In genomic region chr6:148611213-148611612, GRCh38 we compare ENCODE assay signal across 11 cellular contexts.
DNase-seq lines count a peak whose midpoint lies in the region; ATAC-seq, FAIRE-seq and TF ChIP-seq lines count a peak whose summit lies in the region.
"Had no signal": no experiment of that assay in that cellular context is flagged by ENCODE, and none has a peak within 500 bp of the region (broad histone marks: within the 10 kb centered on the region; RNA-seq: fewer than 3 reads in every experiment).

No MANE protein-coding gene starts in this region.

- no peak overlapping the region for H4K8ac ChIP-seq in H1 (ENCODE audit: extremely low read depth, insufficient read depth, low read length)

- H3K27ac ChIP-seq in H1 (ENCODE audit: low read depth, low read length): no peak overlapping the region
- H3K27ac ChIP-seq in lung (ENCODE audit: low read depth in 1 of 2, low read length in 1 of 2): peak overlapping the region in 1 of 2 donors; percentile 11
- H3K27ac ChIP-seq in tibial nerve: peak overlapping the region in 2 of 4 donors; percentile 21 to 60

- no peak overlapping the region for H2BK20ac ChIP-seq in H1 (ENCODE audit: low read length)

- no peak overlapping the region for H3K23ac ChIP-seq in H1 (ENCODE audit: insufficient read length)

- H2BK5ac ChIP-seq in H1 (ENCODE audit: low read depth, low read length): no peak overlapping the region

- no peak overlapping the region for H2BK120ac ChIP-seq in H1 (replicated peaks; ENCODE audit: low read depth, low read length)

- no peaks in the 10 kb centered on the region for H3K4me1 ChIP-seq in H1 (replicated peaks in 1 of 4; ENCODE audit: control insufficient read depth in 3 of 4, insufficient read depth in 4 of 4, low read length in 3 of 4)
- no peaks in the 10 kb centered on the region for H3K4me1 ChIP-seq in lung (ENCODE audit: control insufficient read depth in 2 of 2, insufficient read depth in 2 of 2, low read length in 2 of 2)
- H3K4me1 ChIP-seq in tibial nerve: peaks cover 0 to 23% (median 2%) of the 10 kb centered on the region in 4 donors

- H3K9ac ChIP-seq in H1 (replicated peaks in 1 of 4; ENCODE audit: extremely low read depth in 1 of 4, low read depth in 3 of 4, low read length in 3 of 4): no peak overlapping the region
- H3K9ac ChIP-seq: SK-N-SH had no signal

- no peak overlapping the region for H3K4me2 ChIP-seq in H1 (ENCODE audit: insufficient read depth in 1 of 2, low read depth in 2 of 2, low read length in 2 of 2)
- H3K4me2 ChIP-seq: SK-N-SH had no signal

- no peak overlapping the region for H3K14ac ChIP-seq in H1 (ENCODE audit: insufficient read length)

- H3K79me2 ChIP-seq in H1 (ENCODE audit: control insufficient read depth in 1 of 2, insufficient read depth in 2 of 2, low read length in 2 of 2): no peaks in the 10 kb centered on the region

- H2AK5ac ChIP-seq in H1 (ENCODE audit: low read depth, low read length): no peak overlapping the region

- no peaks in the 10 kb centered on the region for H3K79me1 ChIP-seq in H1 (ENCODE audit: low read depth, low read length)

- DNase-seq in LNCaP clone FGC (ENCODE audit: low read depth) (peak; percentile 94), H1 (ENCODE audit: low read depth in 1 of 2, low spot score in 2 of 2) (no peak), lung (ENCODE audit: low spot score) (peak; percentile 51), tibial nerve (ENCODE audit: low spot score in 2 of 2) (peak; percentile 47 to 79)
- DNase-seq in activated CD8-positive, alpha-beta memory T cell treated with anti-CD3 and anti-CD28 coated beads, Interleukin-2, amount 50 U/mL, for 4 hours: no peak
- DNase-seq in stimulated activated CD4-positive, alpha-beta T cell treated with anti-CD3 and anti-CD28 coated beads, Interleukin-12 subunit alpha, Interleukin-12 subunit beta, amount 100 ng/mL, for 4 hours: no peak
- DNase-seq: NCI-H1436, SK-N-SH had no signal

- no peak for TF ChIP-seq RAD21 in H1 (IDR thresholded peaks at IDR 0.05 in 1 of 2, conservative IDR thresholded peaks at IDR 0.05 in 1 of 2; ENCODE audit: low read depth in 2 of 2, low read length in 2 of 2)

- no peak overlapping the region for H2BK15ac ChIP-seq in H1 (ENCODE audit: low read length)

- TF ChIP-seq EP300 in H1 (IDR thresholded peaks at IDR 0.05; ENCODE audit: borderline replicate concordance in 1 of 2, low read depth in 2 of 2, low read length in 2 of 2): no peak
- peak in 1 of 2 donors; percentile 75 for TF ChIP-seq EP300 in tibial nerve (IDR thresholded peaks at IDR 0.05)

- H3K9me3 ChIP-seq in H1 (ENCODE audit: insufficient read depth in 2 of 2, low read depth in 1 of 2, low read length in 1 of 2) (no peaks in the 10 kb centered on the region), lung (ENCODE audit: control insufficient read depth in 2 of 2, insufficient read depth in 1 of 2, low read length in 1 of 2) (no peaks in the 10 kb centered on the region), tibial nerve (no peaks in the 10 kb centered on the region)
- H3K9me3 ChIP-seq: SK-N-SH had no signal

- no peaks in the 10 kb centered on the region for H4K20me1 ChIP-seq in H1 (replicated peaks in 1 of 2; ENCODE audit: control insufficient read depth in 1 of 2, insufficient read depth in 2 of 2, low read length in 2 of 2)

- H3K27me3 ChIP-seq in H1 (replicated peaks in 1 of 4; ENCODE audit: control insufficient read depth in 3 of 4, extremely low read depth in 1 of 4, insufficient read depth in 3 of 4, low read length in 3 of 4): no peaks in the 10 kb centered on the region
- H3K27me3 ChIP-seq in lung (ENCODE audit: control insufficient read depth, insufficient read depth): no peaks in the 10 kb centered on the region
- H3K27me3 ChIP-seq in tibial nerve: no peaks in the 10 kb centered on the region

- H3K36me3 ChIP-seq in H1 (ENCODE audit: control insufficient read depth in 2 of 4, insufficient read depth in 4 of 4, low read length in 3 of 4): no peaks in the 10 kb centered on the region
- no peaks in the 10 kb centered on the region for H3K36me3 ChIP-seq in lung (ENCODE audit: control insufficient read depth in 2 of 2, insufficient read depth in 2 of 2, low read length in 2 of 2)
- H3K36me3 ChIP-seq in tibial nerve: no peaks in the 10 kb centered on the region

- no peak overlapping the region for H3K56ac ChIP-seq in H1 (replicated peaks; ENCODE audit: insufficient read length, low read depth, low read length)

- TF ChIP-seq POLR2A in H1 (IDR thresholded peaks at IDR 0.05; ENCODE audit: control extremely low read depth in 1 of 2, low read depth in 2 of 2, low read length in 2 of 2): no peak
- TF ChIP-seq POLR2A in tibial nerve (IDR thresholded peaks at IDR 0.05): no peak

- TF ChIP-seq CTCF in LNCaP clone FGC (IDR thresholded peaks at IDR 0.05; ENCODE audit: control insufficient read depth, extremely low read depth, insufficient read depth) (no peak), H1 (IDR thresholded peaks at IDR 0.05; ENCODE audit: control extremely low read depth in 1 of 3, insufficient read depth in 1 of 3, low read depth in 1 of 3, low read length in 3 of 3) (no peak), lung (IDR thresholded peaks at IDR 0.05; ENCODE audit: control extremely low read depth, extremely low read depth) (no peak), tibial nerve (IDR thresholded peaks at IDR 0.05) (no peak)

- H3K23me2 ChIP-seq in H1 (ENCODE audit: low read depth, low read length): no peaks in the 10 kb centered on the region

- ATAC-seq in lung (ENCODE audit: insufficient read depth, low FRiP score): peak; percentile 48
- no peak for ATAC-seq in GM19351 (IDR thresholded peaks at IDR 0.05; ENCODE audit: unreplicated experiment)
- ATAC-seq in GM18867 (IDR thresholded peaks at IDR 0.05; ENCODE audit: unreplicated experiment): no peak

- H4K91ac ChIP-seq in H1 (replicated peaks; ENCODE audit: insufficient read length, low read length): no peak overlapping the region

- H2AFZ ChIP-seq in H1 (ENCODE audit: low read length): peak overlapping the region; percentile 13; the same call in 1 of the 2 replicates

- no peak overlapping the region for H3K4me3 ChIP-seq in LNCaP clone FGC (ENCODE audit: low read depth, low read length)
- no peak overlapping the region for H3K4me3 ChIP-seq in H1 (ENCODE audit: extremely low read depth in 1 of 4, insufficient read depth in 2 of 4, low read depth in 3 of 4, low read length in 4 of 4)
- H3K4me3 ChIP-seq in lung: no peak overlapping the region
- no peak overlapping the region for H3K4me3 ChIP-seq in tibial nerve

- H4K5ac ChIP-seq in H1 (ENCODE audit: insufficient read length, low read depth, low read length): no peak overlapping the region

- CTCF ChIA-PET in H1 (lab: Charles Lee; ENCODE audit: partially characterized antibody): interaction anchor here (1.4 to 5.4 kb wide), 3 partner anchors 10 to 51 kb away, joined by 4 to 21 read pairs (median 21); no protein-coding TSS in a partner anchor

- no peak overlapping the region for H3K4ac ChIP-seq in H1 (replicated peaks; ENCODE audit: insufficient read length, low read depth, low read length)

- no peak for FAIRE-seq in H1 (lab: Jason Lieb, UNC)
- FAIRE-seq: keratinocyte had no signal

- no peak overlapping the region for H3K18ac ChIP-seq in H1 (ENCODE audit: extremely low read depth, low read length)

- POLR2A ChIA-PET in H1 (lab: Charles Lee; ENCODE audit: partially characterized antibody): no interaction called here

- H2BK12ac ChIP-seq in H1 (ENCODE audit: low read depth, low read length): peak overlapping the region; percentile 18; the same call in 1 of the 2 replicates

- WGBS in H1 (ENCODE audit: extremely low coverage in 1 of 2, insufficient coverage in 1 of 2, insufficient read length in 1 of 2, insufficient replicate concordance in 2 of 2, low coverage in 1 of 2, low lambda C conversion rate in 2 of 2, missing lambda C conversion rate in 1 of 2), 2 experiments: 90% methylated on average over 8 of the region's 8 CpGs; no CpG with 5 or more reads in 1 of the 2 experiments
- 48 to 79% methylated on average over 8 of the region's 8 CpGs for WGBS in lung, 2 donors
- 35 to 52% methylated on average over 8 of the region's 8 CpGs for WGBS in tibial nerve, 2 donors

TF ChIP-seq in H1, 55 proteins besides CTCF, POLR2A, EP300 and RAD21 (continues in another document):
- TF ChIP-seq SP4 (IDR thresholded peaks at IDR 0.05; ENCODE audit: low read length) (no peak), SP1 (IDR thresholded peaks at IDR 0.05; ENCODE audit: low read depth, low read length) (no peak), CREB1 (IDR thresholded peaks at IDR 0.05) (no peak), SIN3A (conservative IDR thresholded peaks at IDR 0.05 in 1 of 2, IDR thresholded peaks at IDR 0.05 in 1 of 2; ENCODE audit: low read depth in 1 of 2, low read length in 2 of 2) (no peak), EZH2 (IDR thresholded peaks at IDR 0.05; ENCODE audit: low read depth, low read length, severe bottlenecking) (no peak), TAF7 (optimal IDR thresholded peaks at IDR 0.05; ENCODE audit: borderline replicate concordance, low read depth, low read length) (no peak), BRCA1 (IDR thresholded peaks at IDR 0.05; ENCODE audit: low read depth, low read length) (no peak), ATF3 (IDR thresholded peaks at IDR 0.05; ENCODE audit: insufficient read depth, low read depth, low read length) (no peak), CHD2 (IDR thresholded peaks at IDR 0.05; ENCODE audit: low read length) (no peak), RBBP5 (IDR thresholded peaks at IDR 0.05; ENCODE audit: borderline replicate concordance, low read depth, low read length) (no peak), SUZ12 (IDR thresholded peaks at IDR 0.05; ENCODE audit: low read length) (no peak), KDM4A (IDR thresholded peaks at IDR 0.05; ENCODE audit: low read depth, low read length, severe bottlenecking) (no peak), RNF2 (IDR thresholded peaks at IDR 0.05; ENCODE audit: borderline replicate concordance, low read depth, low read length, missing control alignments, poor library complexity, severe bottlenecking) (no peak), USF2 (IDR thresholded peaks at IDR 0.05; ENCODE audit: low read length) (no peak), RFX5 (IDR thresholded peaks at IDR 0.05; ENCODE audit: borderline replicate concordance, low read depth, low read length) (no peak), BACH1 (IDR thresholded peaks at IDR 0.05; ENCODE audit: low read length) (no peak), TAF1 (IDR thresholded peaks at IDR 0.05; ENCODE audit: low read depth, low read length) (no peak)

Comparison
In these comparisons a context has a peak if more than half of its experiments do, and no peak if none do; other contexts are left out.
1. DNase-seq: peak in LNCaP clone FGC (single experiment), lung (single experiment) and tibial nerve (2 of 2); none in H1 (0 of 2), activated CD8-positive, alpha-beta memory T cell treated with anti-CD3 and anti-CD28 coated beads, Interleukin-2, amount 50 U/mL, for 4 hours (single experiment) and stimulated activated CD4-positive, alpha-beta T cell treated with anti-CD3 and anti-CD28 coated beads, Interleukin-12 subunit alpha, Interleukin-12 subunit beta, amount 100 ng/mL, for 4 hours (single experiment).